26 cellular contexts compared by ENCODE assay signal in the genomic region with DNA sequence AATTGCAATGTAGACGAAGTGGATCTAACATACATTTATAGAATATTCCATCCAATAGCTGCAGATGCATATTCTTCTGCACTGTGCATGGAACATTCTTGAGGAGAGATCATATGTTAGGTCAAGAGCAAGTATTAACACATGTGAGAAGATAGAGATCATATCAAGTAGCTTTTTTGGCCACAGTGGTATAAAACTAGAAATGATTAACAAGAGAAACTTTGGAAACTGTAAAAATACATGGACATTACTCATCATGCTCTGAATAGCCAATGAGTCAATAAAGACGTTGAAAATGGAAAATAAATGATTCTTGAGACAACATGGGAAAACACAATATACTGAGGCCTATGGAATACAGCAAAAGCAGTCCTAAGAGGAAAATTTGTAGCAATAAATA.
DNase-seq lines count a peak whose midpoint lies in the region; ATAC-seq and TF ChIP-seq lines count a peak whose summit lies in the region.
"Had no signal": no experiment of that assay in that cellular context is flagged by ENCODE, and none has a peak within 500 bp of the region (broad histone marks: within the 10 kb centered on the region; RNA-seq: fewer than 3 reads in every experiment).

No MANE protein-coding gene starts in this region.

- H2AK5ac ChIP-seq in trophoblast cell (ENCODE audit: low read length), result no peak overlapping the region

- intact Hi-C loops in mammary epithelial cell (cut with micrococcal nuclease), result no loop called here
- intact Hi-C loops in MCF 10A (cut with micrococcal nuclease), result no loop called here
- intact Hi-C loops in sigmoid colon (cut with DNase I), result no loop called here

- TF ChIP-seq EP300 in sigmoid colon (IDR thresholded peaks at IDR 0.05), result no peak

- H4K20me1 ChIP-seq in mammary epithelial cell (ENCODE audit: insufficient read depth, low read length), result no peaks in the 10 kb centered on the region

- in situ Hi-C loops in mammary epithelial cell (cut with MboI; ENCODE audit: low sequenced_read_pairs in 2 of 2), result no loop called here

- H4K12ac ChIP-seq in trophoblast cell (ENCODE audit: low read depth, low read length), result no peak overlapping the region

- H2BK120ac ChIP-seq in trophoblast cell (ENCODE audit: insufficient read depth, low read length, poor library complexity), result no peak overlapping the region

- H3K27me3 Mint-ChIP-seq in MCF 10A (ENCODE audit: insufficient read depth, unreplicated experiment), result no peaks in the 10 kb centered on the region
- no peaks in the 10 kb centered on the region for H3K27me3 Mint-ChIP-seq in effector memory CD8-positive, alpha-beta T cell
- H3K27me3 Mint-ChIP-seq: activated CD4-positive, alpha-beta T cell treated with anti-CD3 and anti-CD28 coated beads, Interleukin-2, amount 10 ng/mL, durations not matched to agents 7 days and 5 days had no signal

- H2BK5ac ChIP-seq in trophoblast cell (ENCODE audit: low read depth, low read length, poor library complexity), result no peak overlapping the region

- no peak overlapping the region for H3K27ac ChIP-seq in mammary epithelial cell (ENCODE audit: insufficient read depth, low read depth, low read length)
- no peak overlapping the region for H3K27ac ChIP-seq in sigmoid colon
- no peak overlapping the region for H3K27ac ChIP-seq in trophoblast cell (ENCODE audit: low read depth, low read length)
- H3K27ac ChIP-seq: C4-2B, neutrophil, skin epidermis, testis, vagina, VCaP had no signal

- dilution Hi-C loops in mammary epithelial cell (cut with HindIII; ENCODE audit: low sequenced_read_pairs), result no loop called here

- H3K9me3 Mint-ChIP-seq in MCF 10A (ENCODE audit: unreplicated experiment), result peaks cover 37% of the 10 kb centered on the region
- peaks cover 7 to 12% of the 10 kb centered on the region in 2 donors for H3K9me3 Mint-ChIP-seq in effector memory CD8-positive, alpha-beta T cell

- H4K8ac ChIP-seq in trophoblast cell (ENCODE audit: low read depth, low read length), result no peak overlapping the region

- no peak overlapping the region for H4K91ac ChIP-seq in trophoblast cell (ENCODE audit: low read depth, low read length)

- H3K4me2 ChIP-seq in mammary epithelial cell (ENCODE audit: insufficient read depth, low read depth, low read length) (no peak overlapping the region), trophoblast cell (ENCODE audit: low read length) (no peak overlapping the region)
- H3K4me2 ChIP-seq: SK-N-SH had no signal

- H3K4me3 ChIP-seq in mammary epithelial cell (replicated peaks in 1 of 3; ENCODE audit: insufficient read depth in 1 of 3, low read depth in 2 of 3, low read length in 3 of 3) (no peak overlapping the region), sigmoid colon (no peak overlapping the region), trophoblast cell (ENCODE audit: low read depth, low read length) (no peak overlapping the region)
- H3K4me3 ChIP-seq: skin epidermis, testis, vagina had no signal

- TF ChIP-seq CTCF in mammary epithelial cell (conservative IDR thresholded peaks at IDR 0.05 in 1 of 2, IDR thresholded peaks at IDR 0.05 in 1 of 2; ENCODE audit: extremely low read depth in 1 of 2, insufficient read depth in 1 of 2, low read depth in 1 of 2, low read length in 2 of 2) (no peak), MCF 10A (IDR thresholded peaks at IDR 0.05; ENCODE audit: unreplicated experiment) (no peak), sigmoid colon (IDR thresholded peaks at IDR 0.05) (no peak)

- H3K79me1 ChIP-seq in trophoblast cell (ENCODE audit: low read length), result no peaks in the 10 kb centered on the region

- CTCF ChIA-PET in mammary epithelial cell (lab: Charles Lee; ENCODE audit: low non-redundant PET), result no interaction called here
- CTCF ChIA-PET in MCF 10A (lab: Yijun Ruan, JAX), result interaction anchor here (0.6 kb wide), 1 partner anchor 10 kb away, joined by 3 read pairs; no protein-coding TSS in a partner anchor

- no peak for TF ChIP-seq POLR2A in sigmoid colon (IDR thresholded peaks at IDR 0.05)

- H3K9me3 ChIP-seq in mammary epithelial cell (replicated peaks; ENCODE audit: insufficient read depth, low read length) (no peaks in the 10 kb centered on the region), sigmoid colon (no peaks in the 10 kb centered on the region), trophoblast cell (ENCODE audit: insufficient read depth, low read depth, low read length) (peaks cover 8% of the 10 kb centered on the region)
- H3K9me3 ChIP-seq: neutrophil, testis, vagina had no signal

- no peak overlapping the region for H3K14ac ChIP-seq in trophoblast cell (ENCODE audit: low read length)

- H3K36me3 ChIP-seq in mammary epithelial cell (ENCODE audit: insufficient read depth, low read length), result no peaks in the 10 kb centered on the region
- H3K36me3 ChIP-seq in sigmoid colon, result peaks cover 0 to 21% (median 0%) of the 10 kb centered on the region in 4 donors
- peaks cover 11 to 19% of the 10 kb centered on the region in 2 experiments for H3K36me3 ChIP-seq in trophoblast cell (ENCODE audit: control insufficient read depth in 1 of 2, insufficient read depth in 2 of 2, low read length in 2 of 2)

- no peak overlapping the region for H3K4me3 Mint-ChIP-seq in MCF 10A (ENCODE audit: unreplicated experiment)
- H3K4me3 Mint-ChIP-seq in effector memory CD8-positive, alpha-beta T cell, result peak overlapping the region; percentile 30 to 63
- H3K4me3 Mint-ChIP-seq: activated CD4-positive, alpha-beta T cell treated with anti-CD3 and anti-CD28 coated beads, Interleukin-2, amount 10 ng/mL, durations not matched to agents 7 days and 5 days had no signal

- no peak overlapping the region for H3K4ac ChIP-seq in trophoblast cell (ENCODE audit: low read depth, low read length)

- H3K18ac ChIP-seq in trophoblast cell (ENCODE audit: low read length), result no peak overlapping the region

- peaks cover 45% of the 10 kb centered on the region for H3K36me3 Mint-ChIP-seq in MCF 10A (ENCODE audit: insufficient read depth, unreplicated experiment)
- peaks cover 5% of the 10 kb centered on the region for H3K36me3 Mint-ChIP-seq in effector memory CD8-positive, alpha-beta T cell (ENCODE audit: insufficient read depth)

- H2BK12ac ChIP-seq in trophoblast cell (ENCODE audit: low read length), result no peak overlapping the region

- ATAC-seq in effector memory CD8-positive, alpha-beta T cell (replicated peaks), result no peak
- ATAC-seq in GM18867 (IDR thresholded peaks at IDR 0.05; ENCODE audit: unreplicated experiment), result no peak
- ATAC-seq: left colon had no signal

- H3K9ac ChIP-seq in mammary epithelial cell (ENCODE audit: insufficient read depth, low read length) (no peak overlapping the region), trophoblast cell (ENCODE audit: low read length) (no peak overlapping the region)
- H3K9ac ChIP-seq: SK-N-SH had no signal

- DNase-seq in mammary epithelial cell, result peak; percentile 6
- no peak for DNase-seq in MCF 10A (ENCODE audit: unreplicated experiment)
- DNase-seq in M059J (ENCODE audit: low read depth), result peak; percentile 20
- no peak for DNase-seq in effector memory CD8-positive, alpha-beta T cell
- DNase-seq in sigmoid colon, result no peak
- no peak for DNase-seq in NOMO-1 treated with dmso at 0.1 percent for 144 hours (lab: John Stamatoyannopoulos, UW; ENCODE audit: unreplicated experiment)
- no peak for DNase-seq in trophoblast cell
- DNase-seq: activated CD4-positive, alpha-beta T cell treated with anti-CD3 and anti-CD28 coated beads, Interleukin-2, amount 10 ng/mL, durations not matched to agents 7 days and 5 days; aorta; central memory CD4-positive, alpha-beta T cell; EL; left colon; mesenchymal stem cell; MM.1S; NCI-H1417 treated with DMSO at 0.1 percent for 48 hours; NCI-H2081 treated with DMSO at 0.1 percent for 48 hours; NCI-H774; SK-N-SH; stimulated activated CD4-positive, alpha-beta T cell treated with anti-CD3 and anti-CD28 coated beads, Interleukin-1b, Interleukin-23, amount 100 ng/mL, for 48 hours; testis had no signal

- H3K4me1 Mint-ChIP-seq in MCF 10A (ENCODE audit: insufficient read depth, unreplicated experiment), result no peaks in the 10 kb centered on the region
- H3K4me1 Mint-ChIP-seq in effector memory CD8-positive, alpha-beta T cell (ENCODE audit: low read depth in 2 of 2), result peaks cover 8 to 10% of the 10 kb centered on the region in 2 donors

- POLR2A ChIA-PET in MCF 10A (lab: Yijun Ruan, JAX), result no interaction called here

- H3K23ac ChIP-seq in trophoblast cell (ENCODE audit: low read length), result no peak overlapping the region

- no peak overlapping the region for H3K27ac Mint-ChIP-seq in MCF 10A (ENCODE audit: low read depth, unreplicated experiment)
- peak overlapping the region; percentile 2 to 29 for H3K27ac Mint-ChIP-seq in effector memory CD8-positive, alpha-beta T cell
- H3K27ac Mint-ChIP-seq: activated CD4-positive, alpha-beta T cell treated with anti-CD3 and anti-CD28 coated beads, Interleukin-2, amount 10 ng/mL, durations not matched to agents 7 days and 5 days had no signal

- H3K79me2 ChIP-seq in mammary epithelial cell (ENCODE audit: insufficient read depth, low read length) (no peaks in the 10 kb centered on the region), trophoblast cell (ENCODE audit: control insufficient read depth, insufficient read depth, low read length, poor library complexity) (no peaks in the 10 kb centered on the region)

- H3K4me1 ChIP-seq in mammary epithelial cell (ENCODE audit: insufficient read depth, low read length), result no peaks in the 10 kb centered on the region
- H3K4me1 ChIP-seq in sigmoid colon, result no peaks in the 10 kb centered on the region
- no peaks in the 10 kb centered on the region for H3K4me1 ChIP-seq in trophoblast cell (ENCODE audit: control insufficient read depth in 1 of 2, insufficient read depth in 2 of 2, low read length in 2 of 2)
- H3K4me1 ChIP-seq: testis, vagina had no signal

- BruUV-seq in mammary epithelial cell (replicated peaks; lab: Mats Ljungman, UMichigan) (no TSS peak), MCF 10A (replicated peaks; lab: Mats Ljungman, UMichigan) (no TSS peak)

- no peaks in the 10 kb centered on the region for H3K27me3 ChIP-seq in mammary epithelial cell (ENCODE audit: insufficient read depth, low read length)
- H3K27me3 ChIP-seq in sigmoid colon, result no peaks in the 10 kb centered on the region
- H3K27me3 ChIP-seq in trophoblast cell (ENCODE audit: insufficient read depth, low read length), result no peaks in the 10 kb centered on the region
- H3K27me3 ChIP-seq: neutrophil, testis, vagina had no signal

- H2AFZ ChIP-seq in mammary epithelial cell (ENCODE audit: low read depth, low read length) (no peak overlapping the region), trophoblast cell (ENCODE audit: insufficient read depth, low read length, poor library complexity) (no peak overlapping the region)

- 88% methylated on average over 2 of the region's 2 CpGs for WGBS in mammary epithelial cell (ENCODE audit: low coverage, missing lambda C conversion rate)
- WGBS in sigmoid colon, 2 donors, result 62 to 83% methylated on average over 2 of the region's 2 CpGs
- WGBS in trophoblast cell (ENCODE audit: extremely low coverage, insufficient coverage, insufficient read length), result no CpG with 5 or more reads among the region's 2 CpGs

Comparison
In these comparisons a context has a peak if more than half of its experiments do, and no peak if none do; other contexts are left out.
1. DNase-seq: peak in mammary epithelial cell (single experiment) and M059J (single experiment); none in MCF 10A (single experiment), effector memory CD8-positive, alpha-beta T cell (0 of 3), sigmoid colon (single experiment), NOMO-1 treated with dmso at 0.1 percent for 144 hours (single experiment) and trophoblast cell (0 of 2).